ENCODE assay signal across 1 cellular context in the genomic region with DNA sequence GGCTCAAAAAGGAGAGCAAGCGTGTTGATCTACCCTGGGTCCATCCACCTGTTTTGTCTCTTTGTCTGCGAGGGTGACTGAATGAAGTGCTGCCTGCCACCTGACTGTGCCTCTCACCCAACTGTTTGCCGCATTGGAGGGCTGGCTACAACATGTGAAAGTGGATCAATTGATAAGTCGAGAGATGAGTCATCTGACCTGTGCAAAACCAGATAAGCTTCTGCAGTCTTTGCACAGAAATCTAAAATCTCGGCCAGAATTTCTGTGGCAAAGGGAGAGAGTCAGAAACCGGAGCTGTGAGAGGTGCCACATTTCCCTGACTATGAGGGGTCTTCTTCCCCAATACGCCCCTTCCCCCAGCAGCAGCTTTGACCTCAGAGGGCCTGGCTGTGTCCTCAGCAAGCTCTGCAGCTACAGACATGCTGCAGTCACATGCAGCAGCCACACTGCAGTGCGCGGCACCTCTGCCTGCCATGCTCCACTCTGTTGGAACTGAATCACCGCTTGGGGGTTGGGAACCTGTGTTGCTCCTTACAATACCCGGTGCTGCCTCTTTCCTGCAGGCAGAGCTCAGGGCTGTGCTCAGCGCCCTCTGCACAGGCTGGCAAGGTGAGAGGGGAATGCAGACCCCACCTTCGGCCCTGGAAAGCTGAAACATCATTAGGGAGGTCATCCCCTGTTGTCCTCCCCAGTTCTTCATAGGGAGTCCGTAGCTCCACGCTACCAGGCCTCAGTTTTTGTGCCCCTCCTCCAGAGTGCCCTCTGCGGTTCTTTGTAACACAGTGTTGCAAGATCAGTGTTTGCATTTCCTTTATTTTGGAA.
TF ChIP-seq lines count a peak whose summit lies in the region.

No MANE protein-coding gene starts in this region.

TF ChIP-seq in K562, 482 proteins besides CTCF, POLR2A, EP300 and RAD21 (continued from another document and continues in another):
- TF ChIP-seq HNRNPH1 (optimal IDR thresholded peaks at IDR 0.05; ENCODE audit: low read depth, low read length) (no peak), POLR3A (IDR thresholded peaks at IDR 0.05; ENCODE audit: borderline replicate concordance, extremely low read depth, insufficient read depth, insufficient read length) (no peak), ZNF134 (CRISPR knock-in tag; conservative IDR thresholded peaks at IDR 0.05) (no peak), SRSF9 (IDR thresholded peaks at IDR 0.05; ENCODE audit: borderline replicate concordance, low read depth, low read length) (no peak), ILK (tag; IDR thresholded peaks at IDR 0.05; ENCODE audit: borderline replicate concordance, low read depth) (no peak), XRCC5 (IDR thresholded peaks at IDR 0.05; ENCODE audit: low read depth, low read length) (no peak), PHF20 (IDR thresholded peaks at IDR 0.05; ENCODE audit: partially characterized antibody) (no peak), MAFK (IDR thresholded peaks at IDR 0.05; ENCODE audit: low read length) (no peak), SIRT6 (IDR thresholded peaks at IDR 0.05; ENCODE audit: low read depth, low read length) (no peak), KAT2B (IDR thresholded peaks at IDR 0.05; ENCODE audit: low read depth, low read length) (no peak), RCOR1 (IDR thresholded peaks at IDR 0.05; ENCODE audit: borderline replicate concordance in 1 of 2, low read depth in 2 of 2, low read length in 2 of 2) (peak in 1 of 2 experiments; percentile 95; a peak in 3 of 4 replicates), MBD2 (IDR thresholded peaks at IDR 0.05; ENCODE audit: borderline replicate concordance, low read depth) (no peak), KDM5B (IDR thresholded peaks at IDR 0.05; ENCODE audit: insufficient replicate concordance, low read depth, low read length) (no peak), KLF16 (IDR thresholded peaks at IDR 0.05) (peak; percentile 43; the same call in 1 of the 2 replicates), ZNF780A (CRISPR knock-in tag; IDR thresholded peaks at IDR 0.05) (no peak), TRIM28 (IDR thresholded peaks at IDR 0.05) (no peak), TAL1 (IDR thresholded peaks at IDR 0.05) (peak; percentile 77), ZFP1 (CRISPR knock-in tag; IDR thresholded peaks at IDR 0.05) (no peak), PHF21A (IDR thresholded peaks at IDR 0.05; ENCODE audit: borderline replicate concordance, low read depth) (no peak), PCBP2 (IDR thresholded peaks at IDR 0.05; ENCODE audit: low read depth, low read length, poor library complexity, severe bottlenecking) (no peak), EHMT2 (IDR thresholded peaks at IDR 0.05) (no peak), LEF1 (IDR thresholded peaks at IDR 0.05) (no peak), PHTF2 (CRISPR knock-in tag; IDR thresholded peaks at IDR 0.05) (no peak), ZNF140 (CRISPR knock-in tag; IDR thresholded peaks at IDR 0.05) (no peak), HNRNPLL (IDR thresholded peaks at IDR 0.05; ENCODE audit: low read depth, low read length, poor library complexity, severe bottlenecking) (no peak), ZNF316 (IDR thresholded peaks at IDR 0.05) (no peak), BCL6 (CRISPR knock-in tag; IDR thresholded peaks at IDR 0.05) (no peak), PCBP1 (IDR thresholded peaks at IDR 0.05; ENCODE audit: low read depth, low read length, poor library complexity, severe bottlenecking) (no peak), PTTG1 (tag; IDR thresholded peaks at IDR 0.05; ENCODE audit: low read depth) (no peak), ZNF77 (CRISPR knock-in tag; IDR thresholded peaks at IDR 0.05) (no peak), ZNF324 (CRISPR knock-in tag; IDR thresholded peaks at IDR 0.05) (no peak), KLF13 (tag; IDR thresholded peaks at IDR 0.05; ENCODE audit: borderline replicate concordance, low read depth) (no peak), GABPB1 (CRISPR knock-in tag; IDR thresholded peaks at IDR 0.05) (no peak), DACH1 (IDR thresholded peaks at IDR 0.05; ENCODE audit: partially characterized antibody) (no peak)
- TF ChIP-seq, protein P1, sequence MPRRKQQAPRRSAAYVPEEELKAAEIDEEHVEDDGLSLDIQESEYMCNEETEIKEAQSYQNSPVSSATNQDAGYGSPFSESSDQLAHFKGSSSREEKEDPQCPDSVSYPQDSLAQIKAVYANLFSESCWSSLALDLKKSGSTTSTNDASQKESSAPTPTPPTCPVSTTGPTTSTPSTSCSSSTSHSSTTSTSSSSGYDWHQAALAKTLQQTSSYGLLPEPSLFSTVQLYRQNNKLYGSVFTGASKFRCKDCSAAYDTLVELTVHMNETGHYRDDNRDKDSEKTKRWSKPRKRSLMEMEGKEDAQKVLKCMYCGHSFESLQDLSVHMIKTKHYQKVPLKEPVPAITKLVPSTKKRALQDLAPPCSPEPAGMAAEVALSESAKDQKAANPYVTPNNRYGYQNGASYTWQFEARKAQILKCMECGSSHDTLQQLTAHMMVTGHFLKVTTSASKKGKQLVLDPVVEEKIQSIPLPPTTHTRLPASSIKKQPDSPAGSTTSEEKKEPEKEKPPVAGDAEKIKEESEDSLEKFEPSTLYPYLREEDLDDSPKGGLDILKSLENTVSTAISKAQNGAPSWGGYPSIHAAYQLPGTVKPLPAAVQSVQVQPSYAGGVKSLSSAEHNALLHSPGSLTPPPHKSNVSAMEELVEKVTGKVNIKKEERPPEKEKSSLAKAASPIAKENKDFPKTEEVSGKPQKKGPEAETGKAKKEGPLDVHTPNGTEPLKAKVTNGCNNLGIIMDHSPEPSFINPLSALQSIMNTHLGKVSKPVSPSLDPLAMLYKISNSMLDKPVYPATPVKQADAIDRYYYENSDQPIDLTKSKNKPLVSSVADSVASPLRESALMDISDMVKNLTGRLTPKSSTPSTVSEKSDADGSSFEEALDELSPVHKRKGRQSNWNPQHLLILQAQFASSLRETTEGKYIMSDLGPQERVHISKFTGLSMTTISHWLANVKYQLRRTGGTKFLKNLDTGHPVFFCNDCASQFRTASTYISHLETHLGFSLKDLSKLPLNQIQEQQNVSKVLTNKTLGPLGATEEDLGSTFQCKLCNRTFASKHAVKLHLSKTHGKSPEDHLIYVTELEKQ (CRISPR knock-in tag; IDR thresholded peaks at IDR 0.05): no peak
- TF ChIP-seq, protein P2, sequence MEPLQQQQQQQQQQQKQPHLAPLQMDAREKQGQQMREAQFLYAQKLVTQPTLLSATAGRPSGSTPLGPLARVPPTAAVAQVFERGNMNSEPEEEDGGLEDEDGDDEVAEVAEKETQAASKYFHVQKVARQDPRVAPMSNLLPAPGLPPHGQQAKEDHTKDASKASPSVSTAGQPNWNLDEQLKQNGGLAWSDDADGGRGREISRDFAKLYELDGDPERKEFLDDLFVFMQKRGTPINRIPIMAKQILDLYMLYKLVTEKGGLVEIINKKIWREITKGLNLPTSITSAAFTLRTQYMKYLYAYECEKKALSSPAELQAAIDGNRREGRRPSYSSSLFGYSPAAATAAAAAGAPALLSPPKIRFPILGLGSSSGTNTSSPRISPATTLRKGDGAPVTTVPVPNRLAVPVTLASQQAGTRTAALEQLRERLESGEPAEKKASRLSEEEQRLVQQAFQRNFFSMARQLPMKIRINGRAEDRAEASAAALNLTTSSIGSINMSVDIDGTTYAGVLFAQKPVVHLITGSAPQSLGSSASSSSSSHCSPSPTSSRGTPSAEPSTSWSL (CRISPR knock-in tag; IDR thresholded peaks at IDR 0.05; ENCODE audit: borderline replicate concordance): no peak
- TF ChIP-seq, protein P3, sequence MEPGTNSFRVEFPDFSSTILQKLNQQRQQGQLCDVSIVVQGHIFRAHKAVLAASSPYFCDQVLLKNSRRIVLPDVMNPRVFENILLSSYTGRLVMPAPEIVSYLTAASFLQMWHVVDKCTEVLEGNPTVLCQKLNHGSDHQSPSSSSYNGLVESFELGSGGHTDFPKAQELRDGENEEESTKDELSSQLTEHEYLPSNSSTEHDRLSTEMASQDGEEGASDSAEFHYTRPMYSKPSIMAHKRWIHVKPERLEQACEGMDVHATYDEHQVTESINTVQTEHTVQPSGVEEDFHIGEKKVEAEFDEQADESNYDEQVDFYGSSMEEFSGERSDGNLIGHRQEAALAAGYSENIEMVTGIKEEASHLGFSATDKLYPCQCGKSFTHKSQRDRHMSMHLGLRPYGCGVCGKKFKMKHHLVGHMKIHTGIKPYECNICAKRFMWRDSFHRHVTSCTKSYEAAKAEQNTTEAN (CRISPR knock-in tag; IDR thresholded peaks at IDR 0.05): no peak
- TF ChIP-seq, protein P4, sequence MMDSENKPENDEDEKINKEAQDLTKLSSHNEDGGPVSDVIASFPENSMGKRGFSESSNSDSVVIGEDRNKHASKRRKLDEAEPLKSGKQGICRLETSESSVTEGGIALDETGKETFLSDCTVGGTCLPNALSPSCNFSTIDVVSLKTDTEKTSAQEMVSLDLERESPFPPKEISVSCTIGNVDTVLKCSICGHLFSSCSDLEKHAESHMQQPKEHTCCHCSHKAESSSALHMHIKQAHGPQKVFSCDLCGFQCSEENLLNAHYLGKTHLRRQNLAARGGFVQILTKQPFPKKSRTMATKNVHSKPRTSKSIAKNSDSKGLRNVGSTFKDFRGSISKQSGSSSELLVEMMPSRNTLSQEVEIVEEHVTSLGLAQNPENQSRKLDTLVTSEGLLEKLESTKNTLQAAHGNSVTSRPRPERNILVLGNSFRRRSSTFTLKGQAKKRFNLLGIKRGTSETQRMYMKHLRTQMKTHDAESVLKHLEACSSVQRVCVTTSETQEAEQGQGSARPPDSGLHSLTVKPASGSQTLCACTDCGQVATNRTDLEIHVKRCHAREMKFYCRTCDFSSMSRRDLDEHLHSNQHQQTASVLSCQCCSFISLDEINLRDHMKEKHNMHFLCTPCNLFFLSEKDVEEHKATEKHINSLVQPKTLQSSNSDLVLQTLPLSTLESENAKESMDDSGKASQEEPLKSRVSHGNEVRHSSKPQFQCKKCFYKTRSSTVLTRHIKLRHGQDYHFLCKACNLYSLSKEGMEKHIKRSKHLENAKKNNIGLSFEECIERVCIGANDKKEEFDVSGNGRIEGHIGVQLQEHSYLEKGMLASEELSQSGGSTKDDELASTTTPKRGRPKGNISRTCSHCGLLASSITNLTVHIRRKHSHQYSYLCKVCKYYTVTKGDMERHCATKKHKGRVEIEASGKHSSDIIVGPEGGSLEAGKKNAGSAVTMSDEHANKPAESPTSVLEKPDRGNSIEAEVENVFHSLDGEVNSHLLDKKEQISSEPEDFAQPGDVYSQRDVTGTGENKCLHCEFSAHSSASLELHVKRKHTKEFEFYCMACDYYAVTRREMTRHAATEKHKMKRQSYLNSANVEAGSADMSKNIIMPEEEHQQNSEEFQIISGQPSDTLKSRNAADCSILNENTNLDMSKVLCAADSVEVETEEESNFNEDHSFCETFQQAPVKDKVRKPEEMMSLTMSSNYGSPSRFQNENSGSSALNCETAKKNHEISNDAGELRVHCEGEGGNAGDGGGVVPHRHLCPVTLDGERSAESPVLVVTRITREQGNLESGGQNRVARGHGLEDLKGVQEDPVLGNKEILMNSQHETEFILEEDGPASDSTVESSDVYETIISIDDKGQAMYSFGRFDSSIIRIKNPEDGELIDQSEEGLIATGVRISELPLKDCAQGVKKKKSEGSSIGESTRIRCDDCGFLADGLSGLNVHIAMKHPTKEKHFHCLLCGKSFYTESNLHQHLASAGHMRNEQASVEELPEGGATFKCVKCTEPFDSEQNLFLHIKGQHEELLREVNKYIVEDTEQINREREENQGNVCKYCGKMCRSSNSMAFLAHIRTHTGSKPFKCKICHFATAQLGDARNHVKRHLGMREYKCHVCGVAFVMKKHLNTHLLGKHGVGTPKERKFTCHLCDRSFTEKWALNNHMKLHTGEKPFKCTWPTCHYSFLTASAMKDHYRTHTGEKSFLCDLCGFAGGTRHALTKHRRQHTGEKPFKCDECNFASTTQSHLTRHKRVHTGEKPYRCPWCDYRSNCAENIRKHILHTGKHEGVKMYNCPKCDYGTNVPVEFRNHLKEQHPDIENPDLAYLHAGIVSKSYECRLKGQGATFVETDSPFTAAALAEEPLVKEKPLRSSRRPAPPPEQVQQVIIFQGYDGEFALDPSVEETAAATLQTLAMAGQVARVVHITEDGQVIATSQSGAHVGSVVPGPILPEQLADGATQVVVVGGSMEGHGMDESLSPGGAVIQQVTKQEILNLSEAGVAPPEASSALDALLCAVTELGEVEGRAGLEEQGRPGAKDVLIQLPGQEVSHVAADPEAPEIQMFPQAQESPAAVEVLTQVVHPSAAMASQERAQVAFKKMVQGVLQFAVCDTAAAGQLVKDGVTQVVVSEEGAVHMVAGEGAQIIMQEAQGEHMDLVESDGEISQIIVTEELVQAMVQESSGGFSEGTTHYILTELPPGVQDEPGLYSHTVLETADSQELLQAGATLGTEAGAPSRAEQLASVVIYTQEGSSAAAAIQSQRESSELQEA (IDR thresholded peaks at IDR 0.05; ENCODE audit: low read depth): no peak
- TF ChIP-seq, protein P5, sequence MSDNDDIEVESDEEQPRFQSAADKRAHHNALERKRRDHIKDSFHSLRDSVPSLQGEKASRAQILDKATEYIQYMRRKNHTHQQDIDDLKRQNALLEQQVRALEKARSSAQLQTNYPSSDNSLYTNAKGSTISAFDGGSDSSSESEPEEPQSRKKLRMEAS (CRISPR knock-in tag; IDR thresholded peaks at IDR 0.05): no peak
- TF ChIP-seq, protein P6, sequence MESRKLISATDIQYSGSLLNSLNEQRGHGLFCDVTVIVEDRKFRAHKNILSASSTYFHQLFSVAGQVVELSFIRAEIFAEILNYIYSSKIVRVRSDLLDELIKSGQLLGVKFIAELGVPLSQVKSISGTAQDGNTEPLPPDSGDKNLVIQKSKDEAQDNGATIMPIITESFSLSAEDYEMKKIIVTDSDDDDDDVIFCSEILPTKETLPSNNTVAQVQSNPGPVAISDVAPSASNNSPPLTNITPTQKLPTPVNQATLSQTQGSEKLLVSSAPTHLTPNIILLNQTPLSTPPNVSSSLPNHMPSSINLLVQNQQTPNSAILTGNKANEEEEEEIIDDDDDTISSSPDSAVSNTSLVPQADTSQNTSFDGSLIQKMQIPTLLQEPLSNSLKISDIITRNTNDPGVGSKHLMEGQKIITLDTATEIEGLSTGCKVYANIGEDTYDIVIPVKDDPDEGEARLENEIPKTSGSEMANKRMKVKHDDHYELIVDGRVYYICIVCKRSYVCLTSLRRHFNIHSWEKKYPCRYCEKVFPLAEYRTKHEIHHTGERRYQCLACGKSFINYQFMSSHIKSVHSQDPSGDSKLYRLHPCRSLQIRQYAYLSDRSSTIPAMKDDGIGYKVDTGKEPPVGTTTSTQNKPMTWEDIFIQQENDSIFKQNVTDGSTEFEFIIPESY (CRISPR knock-in tag; IDR thresholded peaks at IDR 0.05): no peak
- TF ChIP-seq, protein P7, sequence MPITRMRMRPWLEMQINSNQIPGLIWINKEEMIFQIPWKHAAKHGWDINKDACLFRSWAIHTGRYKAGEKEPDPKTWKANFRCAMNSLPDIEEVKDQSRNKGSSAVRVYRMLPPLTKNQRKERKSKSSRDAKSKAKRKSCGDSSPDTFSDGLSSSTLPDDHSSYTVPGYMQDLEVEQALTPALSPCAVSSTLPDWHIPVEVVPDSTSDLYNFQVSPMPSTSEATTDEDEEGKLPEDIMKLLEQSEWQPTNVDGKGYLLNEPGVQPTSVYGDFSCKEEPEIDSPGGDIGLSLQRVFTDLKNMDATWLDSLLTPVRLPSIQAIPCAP (CRISPR knock-in tag; IDR thresholded peaks at IDR 0.05; ENCODE audit: borderline replicate concordance): no peak
- TF ChIP-seq, protein P8, sequence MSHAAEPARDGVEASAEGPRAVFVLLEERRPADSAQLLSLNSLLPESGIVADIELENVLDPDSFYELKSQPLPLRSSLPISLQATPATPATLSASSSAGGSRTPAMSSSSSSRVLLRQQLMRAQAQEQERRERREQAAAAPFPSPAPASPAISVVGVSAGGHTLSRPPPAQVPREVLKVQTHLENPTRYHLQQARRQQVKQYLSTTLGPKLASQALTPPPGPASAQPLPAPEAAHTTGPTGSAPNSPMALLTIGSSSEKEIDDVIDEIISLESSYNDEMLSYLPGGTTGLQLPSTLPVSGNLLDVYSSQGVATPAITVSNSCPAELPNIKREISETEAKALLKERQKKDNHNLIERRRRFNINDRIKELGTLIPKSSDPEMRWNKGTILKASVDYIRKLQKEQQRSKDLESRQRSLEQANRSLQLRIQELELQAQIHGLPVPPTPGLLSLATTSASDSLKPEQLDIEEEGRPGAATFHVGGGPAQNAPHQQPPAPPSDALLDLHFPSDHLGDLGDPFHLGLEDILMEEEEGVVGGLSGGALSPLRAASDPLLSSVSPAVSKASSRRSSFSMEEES (CRISPR knock-in tag; IDR thresholded peaks at IDR 0.05): no peak
